Comparison of ENCODE assay signal across 11 cellular contexts in the genomic region with DNA sequence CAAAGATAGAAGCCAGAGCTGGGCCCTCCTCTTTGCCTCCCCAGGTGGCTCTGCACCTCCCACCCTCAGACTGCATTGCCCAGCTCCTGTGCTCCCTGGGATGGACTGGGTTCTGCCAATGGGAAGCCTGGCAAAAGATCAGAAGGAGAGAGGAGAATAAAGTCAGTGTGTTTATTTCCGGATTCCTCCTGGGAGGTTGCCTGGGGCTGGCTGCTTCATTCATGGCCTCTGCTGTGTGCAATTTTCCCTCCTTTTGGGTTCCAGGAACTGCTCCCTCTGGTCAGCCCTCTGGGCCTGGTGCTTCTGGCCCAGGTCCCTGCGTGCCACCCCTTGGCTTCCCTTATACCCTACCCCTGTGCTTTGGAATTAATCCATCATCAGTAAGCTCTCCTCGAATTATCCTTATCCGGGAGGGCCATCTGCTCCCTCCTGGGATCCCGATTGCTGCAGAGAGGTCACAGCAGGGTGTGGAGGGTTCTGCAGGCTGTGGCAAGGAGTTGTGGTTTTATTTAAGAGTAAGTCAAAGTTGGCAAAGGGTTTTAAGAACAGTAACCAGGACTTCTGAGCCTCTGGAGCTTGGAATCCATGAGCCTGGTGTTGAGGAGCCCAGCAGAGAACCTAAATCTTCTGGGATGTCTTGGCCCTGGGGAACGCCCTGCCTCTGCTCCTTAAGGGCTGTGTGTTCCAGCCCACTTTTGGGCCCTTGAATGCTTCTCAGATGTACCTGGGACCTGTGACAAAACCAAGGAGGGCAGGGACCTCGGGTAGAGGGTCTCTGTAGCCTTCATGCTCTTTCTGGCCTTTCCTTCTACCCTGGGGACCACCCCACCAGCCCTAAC. TPM values are rescaled to one million over a fixed set of nuclear protein-coding genes. Genes with fewer than 3 reads are reported as not detected.
DNase-seq lines count a peak whose midpoint lies in the region; ATAC-seq, FAIRE-seq and TF ChIP-seq lines count a peak whose summit lies in the region.
"Had no signal": no experiment of that assay in that cellular context is flagged by ENCODE, and none has a peak within 500 bp of the region (broad histone marks: within the 10 kb centered on the region; RNA-seq: fewer than 3 reads in every experiment).

No MANE protein-coding gene starts in this region.

- no peak for TF ChIP-seq RAD21 in SK-N-SH (IDR thresholded peaks at IDR 0.05; ENCODE audit: low read length)

- H3K4me2 ChIP-seq in SK-N-SH, result peak overlapping the region; percentile 68; the same call in 1 of the 2 replicates

- no peaks in the 10 kb centered on the region for H3K79me2 ChIP-seq in SK-N-SH (ENCODE audit: insufficient read depth)

- ATAC-seq in gastrocnemius medialis (peak in 1 of 2 donors; percentile 28), HG02884 (IDR thresholded peaks at IDR 0.05; ENCODE audit: unreplicated experiment) (no peak)

- H3K9me3 ChIP-seq in SK-N-SH, result no peaks in the 10 kb centered on the region
- H3K9me3 ChIP-seq in gastrocnemius medialis, result no peaks in the 10 kb centered on the region

- POLR2A ChIA-PET in SK-N-SH (lab: Yijun Ruan, JAX), result interaction anchor here (1.2 kb wide), 1 partner anchor 181 kb away, joined by 3 read pairs; no protein-coding TSS in a partner anchor

- CTCF ChIA-PET in SK-N-SH (lab: Yijun Ruan, JAX), result interaction anchor here (0.6 to 6.3 kb wide), 7 partner anchors 9 to 372 kb away, joined by 3 to 124 read pairs (median 3); a partner anchor contains a TSS

- WGBS in SK-N-SH (ENCODE audit: low lambda C conversion rate), result 39% methylated on average over 7 of the region's 7 CpGs

- peak overlapping the region; percentile 14; the same call in 1 of the 2 replicates for H3K9ac ChIP-seq in SK-N-SH

- H4K20me1 ChIP-seq in SK-N-SH (ENCODE audit: insufficient read depth), result no peaks in the 10 kb centered on the region

- H3K27ac ChIP-seq in SK-N-SH (ENCODE audit: low read depth in 2 of 2, low read length in 1 of 2) (peak overlapping the region; percentile 60 to 86), gastrocnemius medialis (peak overlapping the region; percentile 15 to 46 (median 32))

- H3K4me3 ChIP-seq in SK-N-SH (ENCODE audit: low read depth in 2 of 2, low read length in 1 of 2) (no peak overlapping the region), fibroblast of pulmonary artery (replicated peaks; ENCODE audit: low read depth, low read length) (no peak overlapping the region), gastrocnemius medialis (no peak overlapping the region)

- H3K9me2 ChIP-seq in SK-N-SH, result no peaks in the 10 kb centered on the region

- peak; percentile 17 for DNase-seq in G401 (ENCODE audit: low spot score)
- DNase-seq in SK-N-SH, result no peak
- DNase-seq in fibroblast of pulmonary artery (ENCODE audit: low read depth), result peak; percentile 31
- no peak for DNase-seq in gastrocnemius medialis
- DNase-seq in GM12892 (ENCODE audit: insufficient read length), result no peak
- no peak for DNase-seq in activated CD4-positive, alpha-beta T cell treated with anti-CD3 and anti-CD28 coated beads for 1 hour
- DNase-seq in stimulated activated CD4-positive, alpha-beta T cell treated with anti-CD3 and anti-CD28 coated beads, Interleukin-4, amount 100 ng/mL, for 1 hour, result no peak
- DNase-seq: activated T-cell treated with anti-CD3 and anti-CD28 coated beads, Interleukin-2, amount 50 U/mL, for 4 hours; RPMI8226 had no signal

- TF ChIP-seq EP300 in SK-N-SH (IDR thresholded peaks at IDR 0.05; ENCODE audit: borderline replicate concordance in 1 of 2, low read depth in 1 of 2, low read length in 1 of 2), result no peak; a peak in 1 of 4 replicates

- TF ChIP-seq POLR2A in gastrocnemius medialis (IDR thresholded peaks at IDR 0.05) (no peak), GM12892 (IDR thresholded peaks at IDR 0.05; ENCODE audit: low read depth, low read length) (no peak)

- no peaks in the 10 kb centered on the region for H3K27me3 ChIP-seq in SK-N-SH (ENCODE audit: insufficient read depth)
- H3K27me3 ChIP-seq in gastrocnemius medialis, result no peaks in the 10 kb centered on the region

- intact Hi-C loops in gastrocnemius medialis (cut with DNase I; ENCODE audit: low total_unique reads), result no loop called here

- no peak for FAIRE-seq in GM12892 (lab: Jason Lieb, UNC)
- FAIRE-seq: G401.6 had no signal

- peak overlapping the region; percentile 69; the same call in 1 of the 2 replicates for H2AFZ ChIP-seq in SK-N-SH (ENCODE audit: low read depth)

- H3F3A ChIP-seq in SK-N-SH (replicated peaks; ENCODE audit: insufficient read depth), result peaks cover 36% of the 10 kb centered on the region

- H3K36me3 ChIP-seq in SK-N-SH (replicated peaks in 1 of 2; ENCODE audit: control insufficient read depth in 1 of 2, insufficient read depth in 2 of 2, low read length in 1 of 2) (no peaks in the 10 kb centered on the region), gastrocnemius medialis (no peaks in the 10 kb centered on the region)

- in situ Hi-C loops in G401 (cut with HindIII; ENCODE audit: low sequenced_read_pairs) (no loop called here), gastrocnemius medialis (cut with MboI; ENCODE audit: low sequenced_read_pairs in 4 of 4) (loop anchor here in 1 of 4 donors (25.0 kb wide), 1 partner anchor 367 kb away; a partner anchor contains a TSS)

- TF ChIP-seq CTCF in SK-N-SH (IDR thresholded peaks at IDR 0.05), result no peak
- no peak for TF ChIP-seq CTCF in fibroblast of pulmonary artery (IDR thresholded peaks at IDR 0.05; ENCODE audit: low read length, missing control alignments)
- no peak for TF ChIP-seq CTCF in gastrocnemius medialis (IDR thresholded peaks at IDR 0.05 in 4 of 5, conservative IDR thresholded peaks at IDR 0.05 in 1 of 5)

- H3K4me1 ChIP-seq in SK-N-SH (ENCODE audit: control insufficient read depth in 1 of 2, insufficient read depth in 2 of 2, low read depth in 1 of 2, low read length in 1 of 2), result peaks cover 5 to 24% of the 10 kb centered on the region in 2 experiments; a peak in 3 of 4 replicates
- H3K4me1 ChIP-seq in gastrocnemius medialis, result peaks cover 0 to 5% of the 10 kb centered on the region in 2 donors

TF ChIP-seq in SK-N-SH, 30 proteins besides CTCF, POLR2A, EP300 and RAD21 (continues in another document):
- TF ChIP-seq, protein P1, sequence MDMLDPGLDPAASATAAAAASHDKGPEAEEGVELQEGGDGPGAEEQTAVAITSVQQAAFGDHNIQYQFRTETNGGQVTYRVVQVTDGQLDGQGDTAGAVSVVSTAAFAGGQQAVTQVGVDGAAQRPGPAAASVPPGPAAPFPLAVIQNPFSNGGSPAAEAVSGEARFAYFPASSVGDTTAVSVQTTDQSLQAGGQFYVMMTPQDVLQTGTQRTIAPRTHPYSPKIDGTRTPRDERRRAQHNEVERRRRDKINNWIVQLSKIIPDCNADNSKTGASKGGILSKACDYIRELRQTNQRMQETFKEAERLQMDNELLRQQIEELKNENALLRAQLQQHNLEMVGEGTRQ (IDR thresholded peaks at IDR 0.05; ENCODE audit: borderline replicate concordance, low read depth, low read length), result no peak
- TF ChIP-seq TAF1 (IDR thresholded peaks at IDR 0.05; ENCODE audit: borderline replicate concordance, low read depth, low read length) (no peak), NFIC (IDR thresholded peaks at IDR 0.05; ENCODE audit: borderline replicate concordance) (peak; percentile 40; the same call in 1 of the 2 replicates), RCOR1 (IDR thresholded peaks at IDR 0.05; ENCODE audit: low read length) (no peak), FOXJ3 (CRISPR knock-in tag; IDR thresholded peaks at IDR 0.05) (no peak), SIN3A (IDR thresholded peaks at IDR 0.05; ENCODE audit: borderline replicate concordance, low read depth, low read length) (no peak)
- TF ChIP-seq, protein P2, sequence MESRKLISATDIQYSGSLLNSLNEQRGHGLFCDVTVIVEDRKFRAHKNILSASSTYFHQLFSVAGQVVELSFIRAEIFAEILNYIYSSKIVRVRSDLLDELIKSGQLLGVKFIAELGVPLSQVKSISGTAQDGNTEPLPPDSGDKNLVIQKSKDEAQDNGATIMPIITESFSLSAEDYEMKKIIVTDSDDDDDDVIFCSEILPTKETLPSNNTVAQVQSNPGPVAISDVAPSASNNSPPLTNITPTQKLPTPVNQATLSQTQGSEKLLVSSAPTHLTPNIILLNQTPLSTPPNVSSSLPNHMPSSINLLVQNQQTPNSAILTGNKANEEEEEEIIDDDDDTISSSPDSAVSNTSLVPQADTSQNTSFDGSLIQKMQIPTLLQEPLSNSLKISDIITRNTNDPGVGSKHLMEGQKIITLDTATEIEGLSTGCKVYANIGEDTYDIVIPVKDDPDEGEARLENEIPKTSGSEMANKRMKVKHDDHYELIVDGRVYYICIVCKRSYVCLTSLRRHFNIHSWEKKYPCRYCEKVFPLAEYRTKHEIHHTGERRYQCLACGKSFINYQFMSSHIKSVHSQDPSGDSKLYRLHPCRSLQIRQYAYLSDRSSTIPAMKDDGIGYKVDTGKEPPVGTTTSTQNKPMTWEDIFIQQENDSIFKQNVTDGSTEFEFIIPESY (IDR thresholded peaks at IDR 0.05; ENCODE audit: borderline replicate concordance, low read depth), result no peak
- TF ChIP-seq, protein P3, sequence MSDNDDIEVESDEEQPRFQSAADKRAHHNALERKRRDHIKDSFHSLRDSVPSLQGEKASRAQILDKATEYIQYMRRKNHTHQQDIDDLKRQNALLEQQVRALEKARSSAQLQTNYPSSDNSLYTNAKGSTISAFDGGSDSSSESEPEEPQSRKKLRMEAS (IDR thresholded peaks at IDR 0.05; ENCODE audit: low read depth), result peak; percentile 13; the same call in 1 of the 2 replicates
- TF ChIP-seq, protein P4, sequence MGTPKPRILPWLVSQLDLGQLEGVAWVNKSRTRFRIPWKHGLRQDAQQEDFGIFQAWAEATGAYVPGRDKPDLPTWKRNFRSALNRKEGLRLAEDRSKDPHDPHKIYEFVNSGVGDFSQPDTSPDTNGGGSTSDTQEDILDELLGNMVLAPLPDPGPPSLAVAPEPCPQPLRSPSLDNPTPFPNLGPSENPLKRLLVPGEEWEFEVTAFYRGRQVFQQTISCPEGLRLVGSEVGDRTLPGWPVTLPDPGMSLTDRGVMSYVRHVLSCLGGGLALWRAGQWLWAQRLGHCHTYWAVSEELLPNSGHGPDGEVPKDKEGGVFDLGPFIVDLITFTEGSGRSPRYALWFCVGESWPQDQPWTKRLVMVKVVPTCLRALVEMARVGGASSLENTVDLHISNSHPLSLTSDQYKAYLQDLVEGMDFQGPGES (IDR thresholded peaks at IDR 0.05; ENCODE audit: low read depth, low read length), result no peak

RNA-seq across cellular contexts. Expression of a gene that starts 8.2 kb away (rescaled TPM):
- total RNA-seq in G401 (2014; rRNA removed; shearing (Covaris generic)), result not detected in 2 replicates
- polyA plus RNA-seq in SK-N-SH (2012; rRNA removed), result 963 and 1,101 TPM in 2 replicates
- 657 and 848 TPM in 2 replicates for polyA plus RNA-seq in SK-N-SH (2012; cell fraction: cytosol; rRNA removed)
- 471 and 582 TPM in 2 replicates for polyA plus RNA-seq in SK-N-SH (2012; cell fraction: nucleus; rRNA removed)
- 100 to 1,000 TPM in 1 of 4 donors, 10 to 100 TPM in 3; 26.6 to 119 (median 55.6) TPM for total RNA-seq in gastrocnemius medialis
- polyA plus RNA-seq in GM12892 (2012; ENCODE audit: missing spikeins), result not detected

RNA-seq across cellular contexts. Expression of a gene that starts 38.1 kb away (rescaled TPM):
- not detected in 2 replicates for total RNA-seq in G401 (2014; rRNA removed; shearing (Covaris generic))
- polyA plus RNA-seq in SK-N-SH (2012; rRNA removed), result 9.1 and 14.5 TPM in 2 replicates
- polyA plus RNA-seq in SK-N-SH (2012; cell fraction: cytosol; rRNA removed), result 12.4 and 14.1 TPM in 2 replicates
- 18.9 and 28.5 TPM in 2 replicates for polyA plus RNA-seq in SK-N-SH (2012; cell fraction: nucleus; rRNA removed)
- total RNA-seq in gastrocnemius medialis, result 1 to 10 TPM; 1.2 to 6.7 (median 4.7) TPM
- not detected for polyA plus RNA-seq in GM12892 (2012; ENCODE audit: missing spikeins)

Comparison
In these comparisons a context has a peak if more than half of its experiments do, and no peak if none do; other contexts are left out.
1. DNase-seq: peak in G401 (single experiment) and fibroblast of pulmonary artery (single experiment); none in SK-N-SH (single experiment), gastrocnemius medialis (0 of 2), GM12892 (single experiment), activated CD4-positive, alpha-beta T cell treated with anti-CD3 and anti-CD28 coated beads for 1 hour (single experiment) and stimulated activated CD4-positive, alpha-beta T cell treated with anti-CD3 and anti-CD28 coated beads, Interleukin-4, amount 100 ng/mL, for 1 hour (single experiment).
2. RNA of a gene that starts 8.2 kb away (total RNA-seq): 26.6 to 119 TPM in gastrocnemius medialis; not detected in G401; every median in the first group is over 10 times any median in the second.